Comparison of ENCODE assay signal across 17 cellular contexts in genomic region chr5:127203818-127204217, GRCh38.
DNase-seq lines count a peak whose midpoint lies in the region; ATAC-seq and TF ChIP-seq lines count a peak whose summit lies in the region.
"Had no signal": no experiment of that assay in that cellular context is flagged by ENCODE, and none has a peak within 500 bp of the region (broad histone marks: within the 10 kb centered on the region; RNA-seq: fewer than 3 reads in every experiment).

No MANE protein-coding gene starts in this region.

- no peaks in the 10 kb centered on the region for H3K9me3 Mint-ChIP-seq in activated CD4-positive, alpha-beta T cell treated with anti-CD3 and anti-CD28 coated beads for 36 hours (ENCODE audit: low read depth)
- peaks cover 0 to 2% of the 10 kb centered on the region in 2 donors for H3K9me3 Mint-ChIP-seq in natural killer cell

- no peak for ATAC-seq in activated CD4-positive, alpha-beta T cell treated with anti-CD3 and anti-CD28 coated beads for 36 hours
- ATAC-seq in natural killer cell = no peak

- H3K27ac Mint-ChIP-seq in activated CD4-positive, alpha-beta T cell treated with anti-CD3 and anti-CD28 coated beads for 36 hours = no peak overlapping the region
- H3K27ac Mint-ChIP-seq in natural killer cell = no peak overlapping the region
- H3K27ac Mint-ChIP-seq: memory B cell had no signal

- no peak overlapping the region for H3K4me3 Mint-ChIP-seq in activated CD4-positive, alpha-beta T cell treated with anti-CD3 and anti-CD28 coated beads for 36 hours
- H3K4me3 Mint-ChIP-seq in natural killer cell = no peak overlapping the region
- H3K4me3 Mint-ChIP-seq: memory B cell had no signal

- DNase-seq in AG10803 (ENCODE audit: low read depth) = peak; percentile 46
- DNase-seq in KBM-7 = peak; percentile 80
- DNase-seq in SKM-1 (lab: John Stamatoyannopoulos, UW; ENCODE audit: unreplicated experiment) = peak; percentile 38
- peak; percentile 34 for DNase-seq in fibroblast of peridontal ligament (ENCODE audit: extremely low read depth)
- DNase-seq in GF-D8 (lab: John Stamatoyannopoulos, UW) = no peak
- DNase-seq in activated CD4-positive, alpha-beta T cell treated with anti-CD3 and anti-CD28 coated beads for 36 hours = no peak
- no peak for DNase-seq in stimulated activated CD4-positive, alpha-beta T cell treated with anti-CD3 and anti-CD28 coated beads, Interleukin-15, amount 100 ng/mL, for 24 hours
- no peak for DNase-seq in natural killer cell
- DNase-seq: activated T-cell treated with anti-CD3 and anti-CD28 coated beads for 4 hours; DMS79 treated with DMSO at 0.1 percent for 48 hours; effector memory CD4-positive, alpha-beta T cell; hypothalamus; NCI-H1092; NCI-H510A; nucleus accumbens; SHP77 treated with DMSO at 0.1 percent for 48 hours had no signal

- H3K4me3 ChIP-seq in AG10803 (ENCODE audit: low read length) = no peak overlapping the region

- CTCF ChIA-PET in activated CD4-positive, alpha-beta T cell treated with anti-CD3 and anti-CD28 coated beads for 36 hours (lab: Charles Lee) = no interaction called here

- no peaks in the 10 kb centered on the region for H3K36me3 Mint-ChIP-seq in activated CD4-positive, alpha-beta T cell treated with anti-CD3 and anti-CD28 coated beads for 36 hours (ENCODE audit: low read depth)
- no peaks in the 10 kb centered on the region for H3K36me3 Mint-ChIP-seq in natural killer cell

- in situ Hi-C loops in KBM-7 (cut with MboI; ENCODE audit: low pct_unique_long_range_greater_than_20kb, low sequenced_read_pairs) = no loop called here

- H3K27me3 Mint-ChIP-seq in activated CD4-positive, alpha-beta T cell treated with anti-CD3 and anti-CD28 coated beads for 36 hours = no peaks in the 10 kb centered on the region
- peaks cover 14 to 42% of the 10 kb centered on the region in 2 donors for H3K27me3 Mint-ChIP-seq in natural killer cell (ENCODE audit: low read depth in 2 of 2)

- POLR2A ChIA-PET in activated CD4-positive, alpha-beta T cell treated with anti-CD3 and anti-CD28 coated beads for 36 hours (lab: Charles Lee) = no interaction called here

- intact Hi-C loops in activated CD4-positive, alpha-beta T cell treated with anti-CD3 and anti-CD28 coated beads for 36 hours (cut with DNase I, micrococcal nuclease) = no loop called here
- intact Hi-C loops in natural killer cell (cut with micrococcal nuclease) = no loop called here

- H3K4me1 Mint-ChIP-seq in activated CD4-positive, alpha-beta T cell treated with anti-CD3 and anti-CD28 coated beads for 36 hours = no peaks in the 10 kb centered on the region
- no peaks in the 10 kb centered on the region for H3K4me1 Mint-ChIP-seq in natural killer cell
- H3K4me1 Mint-ChIP-seq: memory B cell had no signal

- TF ChIP-seq CTCF in AG10803 (conservative IDR thresholded peaks at IDR 0.05; ENCODE audit: low read length) (no peak), natural killer cell (IDR thresholded peaks at IDR 0.05) (no peak)

Comparison
In these comparisons a context has a peak if more than half of its experiments do, and no peak if none do; other contexts are left out.
1. DNase-seq: peak in AG10803 (single experiment), KBM-7 (single experiment), SKM-1 (single experiment) and fibroblast of peridontal ligament (single experiment); none in GF-D8 (single experiment), activated CD4-positive, alpha-beta T cell treated with anti-CD3 and anti-CD28 coated beads for 36 hours (single experiment), stimulated activated CD4-positive, alpha-beta T cell treated with anti-CD3 and anti-CD28 coated beads, Interleukin-15, amount 100 ng/mL, for 24 hours (single experiment) and natural killer cell (single experiment).